Comparison of ENCODE assay signal across 10 cellular contexts in genomic region chr11:121309688-121310087, GRCh38. TPM values are rescaled to one million over a fixed set of nuclear protein-coding genes. Genes with fewer than 3 reads are reported as not detected.
DNase-seq lines count a peak whose midpoint lies in the region; ATAC-seq, FAIRE-seq and TF ChIP-seq lines count a peak whose summit lies in the region.
"Had no signal": no experiment of that assay in that cellular context is flagged by ENCODE, and none has a peak within 500 bp of the region (broad histone marks: within the 10 kb centered on the region; RNA-seq: fewer than 3 reads in every experiment).

No MANE protein-coding gene starts in this region.

- intact Hi-C loops in CD8-positive, alpha-beta T cell (cut with DNase I, micrococcal nuclease), result loop anchor here in 1 of 2 experiments (5.0 kb wide), 1 partner anchor 62 kb away; no protein-coding TSS in a partner anchor

- FAIRE-seq in small intestine (lab: Jason Lieb, UNC), result no peak

- no peak overlapping the region for H3K4me3 Mint-ChIP-seq in CD8-positive, alpha-beta T cell

- peak overlapping the region; percentile 10 for H3K27ac Mint-ChIP-seq in CD8-positive, alpha-beta T cell

- no peaks in the 10 kb centered on the region for H3K9me3 Mint-ChIP-seq in CD8-positive, alpha-beta T cell

- peaks cover 10% of the 10 kb centered on the region for H3K4me1 Mint-ChIP-seq in CD8-positive, alpha-beta T cell (ENCODE audit: low read depth)

- no peak for TF ChIP-seq CTCF in CD8-positive, alpha-beta T cell (IDR thresholded peaks at IDR 0.05)
- no peak for TF ChIP-seq CTCF in upper lobe of left lung (IDR thresholded peaks at IDR 0.05)

- DNase-seq in CD8-positive, alpha-beta T cell, result no peak
- DNase-seq in T-helper 9 cell, result no peak
- no peak for DNase-seq in upper lobe of left lung
- no peak for DNase-seq in activated CD8-positive, alpha-beta memory T cell treated with anti-CD3 and anti-CD28 coated beads for 24 hours
- no peak for DNase-seq in small intestine
- DNase-seq: NCI-H2227 treated with DMSO at 0.1 percent for 48 hours had no signal

- no peaks in the 10 kb centered on the region for H3K9me3 ChIP-seq in CD8-positive, alpha-beta T cell (ENCODE audit: low read length)
- H3K9me3 ChIP-seq in upper lobe of left lung (no peaks in the 10 kb centered on the region), small intestine (ENCODE audit: control insufficient read depth, low read depth) (no peaks in the 10 kb centered on the region)
- H3K9me3 ChIP-seq: prostate gland had no signal

- WGBS in upper lobe of left lung, 2 donors, result 84 to 91% methylated on average over 4 of the region's 4 CpGs
- 84 to 91% (median 87%) methylated on average over 4 of the region's 4 CpGs for WGBS in small intestine, 3 donors

- no peaks in the 10 kb centered on the region for H3K4me1 ChIP-seq in CD8-positive, alpha-beta T cell (ENCODE audit: insufficient read depth, low read length)
- H3K4me1 ChIP-seq in upper lobe of left lung (no peaks in the 10 kb centered on the region), small intestine (ENCODE audit: control insufficient read depth in 2 of 2, insufficient read depth in 1 of 2, low read depth in 1 of 2, low read length in 1 of 2) (no peaks in the 10 kb centered on the region)
- H3K4me1 ChIP-seq: prostate gland had no signal

- TF ChIP-seq EP300 in upper lobe of left lung (IDR thresholded peaks at IDR 0.05), result no peak

- TF ChIP-seq POLR2A in upper lobe of left lung (IDR thresholded peaks at IDR 0.05), result no peak

- H3K27ac ChIP-seq in CD8-positive, alpha-beta T cell (ENCODE audit: low read depth, low read length), result no peak overlapping the region
- H3K27ac ChIP-seq in upper lobe of left lung (no peak overlapping the region), small intestine (ENCODE audit: low read depth in 1 of 2, low read length in 1 of 2) (no peak overlapping the region)
- H3K27ac ChIP-seq: prostate gland had no signal

- POLR2A ChIA-PET in CD8-positive, alpha-beta T cell (lab: Charles Lee), result no interaction called here

- peaks cover 29% of the 10 kb centered on the region for H3K36me3 ChIP-seq in CD8-positive, alpha-beta T cell (ENCODE audit: insufficient read depth, low read length)
- peaks cover 2 to 44% (median 25%) of the 10 kb centered on the region in 4 donors for H3K36me3 ChIP-seq in upper lobe of left lung
- peaks cover 8 to 11% of the 10 kb centered on the region in 2 donors for H3K36me3 ChIP-seq in small intestine (ENCODE audit: control insufficient read depth in 2 of 2, insufficient read depth in 2 of 2, low read length in 2 of 2)
- H3K36me3 ChIP-seq: prostate gland had no signal

- H3K27me3 Mint-ChIP-seq in CD8-positive, alpha-beta T cell (ENCODE audit: low read depth), result no peaks in the 10 kb centered on the region

- peaks cover 47% of the 10 kb centered on the region for H3K36me3 Mint-ChIP-seq in CD8-positive, alpha-beta T cell

- no peak overlapping the region for H3K4me3 ChIP-seq in CD8-positive, alpha-beta T cell (ENCODE audit: low read depth, low read length)
- H3K4me3 ChIP-seq in upper lobe of left lung, result no peak overlapping the region
- H3K4me3 ChIP-seq in small intestine (ENCODE audit: low read depth in 1 of 2, low read length in 2 of 2), result no peak overlapping the region
- H3K4me3 ChIP-seq: prostate gland had no signal

- no peak for ATAC-seq in CD8-positive, alpha-beta T cell
- ATAC-seq in GM18907 (IDR thresholded peaks at IDR 0.05; ENCODE audit: unreplicated experiment) (peak; percentile 80), HG02571 (IDR thresholded peaks at IDR 0.05; ENCODE audit: unreplicated experiment) (peak; percentile 80), HG03457 (IDR thresholded peaks at IDR 0.05; ENCODE audit: unreplicated experiment) (peak; percentile 67), upper lobe of left lung (ENCODE audit: low FRiP score in 2 of 2) (no peak)

- no peaks in the 10 kb centered on the region for H3K27me3 ChIP-seq in CD8-positive, alpha-beta T cell (ENCODE audit: insufficient read depth, low read length)
- H3K27me3 ChIP-seq in upper lobe of left lung (no peaks in the 10 kb centered on the region), small intestine (ENCODE audit: control insufficient read depth in 2 of 2, insufficient read depth in 2 of 2, low read length in 2 of 2) (no peaks in the 10 kb centered on the region)

- CTCF ChIA-PET in CD8-positive, alpha-beta T cell (lab: Charles Lee), result interaction anchor here (1.2 kb wide), 1 partner anchor 245 kb away, joined by 3 read pairs; no protein-coding TSS in a partner anchor

RNA-seq across cellular contexts. Expression of gene SC5D, which starts 17.1 kb away (rescaled TPM):
- total RNA-seq in CD8-positive, alpha-beta T cell, result 10 to 100 TPM; 69.2 to 70.1 TPM
- total RNA-seq in upper lobe of left lung, result 10 to 100 TPM in 5 of 6 donors, 1 to 10 TPM in 1; 9.4 to 79.9 (median 48.8) TPM
- polyA plus RNA-seq in small intestine, result 10 to 100 TPM; 17.8 to 29.0 (median 23.7) TPM

Comparison
In these comparisons a context has a peak if more than half of its experiments do, and no peak if none do; other contexts are left out.
1. ATAC-seq: peak in GM18907 (single experiment), HG02571 (single experiment) and HG03457 (single experiment); none in CD8-positive, alpha-beta T cell (single experiment) and upper lobe of left lung (0 of 2).